22 cellular contexts compared by ENCODE assay signal in genomic region chr1:26571381-26571780, GRCh38.
"Had no signal": no experiment of that assay in that cellular context is flagged by ENCODE, and none has a peak within 500 bp of the region (broad histone marks: within the 10 kb centered on the region; RNA-seq: fewer than 3 reads in every experiment).

No MANE protein-coding gene starts in this region.

- H3K27me3 Mint-ChIP-seq: memory B cell had no signal

- ATAC-seq: gastrocnemius medialis; left lobe of liver; natural killer cell; psoas muscle; right cardiac atrium; stimulated activated effector memory CD8-positive, alpha-beta T cell treated with anti-CD3 and anti-CD28 coated beads, Interleukin-12 subunit alpha, Interleukin-12 subunit beta, amount 100 ng/mL, for 72 hours; stimulated activated naive CD8-positive, alpha-beta T cell treated with anti-CD3 and anti-CD28 coated beads, Interleukin-15, Interleukin-2, amounts not matched to agents 100 U/mL and 50 U/mL, for 24 hours had no signal

- H3K27me3 ChIP-seq: dorsolateral prefrontal cortex, gastrocnemius medialis, neutrophil, sigmoid colon, tibial nerve, upper lobe of left lung had no signal

- FAIRE-seq: colon, keratinocyte, urothelium cell line had no signal

- H3K4me3 Mint-ChIP-seq: memory B cell; natural killer cell; stimulated activated effector memory CD8-positive, alpha-beta T cell treated with anti-CD3 and anti-CD28 coated beads, Interleukin-12 subunit alpha, Interleukin-12 subunit beta, amount 100 ng/mL, for 72 hours had no signal

- H3K27ac ChIP-seq: gastrocnemius medialis, neutrophil, psoas muscle, sigmoid colon, thoracic aorta, tibial nerve, upper lobe of left lung had no signal

- H3K27ac Mint-ChIP-seq: memory B cell had no signal

- H3K36me3 ChIP-seq: gastrocnemius medialis, sigmoid colon, thoracic aorta had no signal

- DNase-seq: dorsolateral prefrontal cortex; effector CD4-positive, alpha-beta T cell; gastrocnemius medialis; head of caudate nucleus; natural killer cell; psoas muscle; right cardiac atrium; sigmoid colon; stimulated activated CD4-positive, alpha-beta T cell treated with anti-CD3 and anti-CD28 coated beads, Interleukin-2, amount 100 ng/mL, for 24 hours; stimulated activated CD4-positive, alpha-beta T cell treated with anti-CD3 and anti-CD28 coated beads, Interleukin-4, amount 100 ng/mL, for 24 hours; stimulated activated naive CD8-positive, alpha-beta T cell treated with anti-CD3 and anti-CD28 coated beads, Interleukin-15, Interleukin-2, amounts not matched to agents 100 U/mL and 50 U/mL, for 24 hours; upper lobe of left lung had no signal

- H3K9me3 Mint-ChIP-seq: memory B cell; natural killer cell; stimulated activated effector memory CD8-positive, alpha-beta T cell treated with anti-CD3 and anti-CD28 coated beads, Interleukin-12 subunit alpha, Interleukin-12 subunit beta, amount 100 ng/mL, for 72 hours had no signal

- H3K9me3 ChIP-seq: gastrocnemius medialis, neutrophil, psoas muscle, sigmoid colon, thoracic aorta, tibial nerve, upper lobe of left lung had no signal

- H3K4me1 ChIP-seq: gastrocnemius medialis, psoas muscle, sigmoid colon had no signal

- H3K4me3 ChIP-seq: dorsolateral prefrontal cortex, gastrocnemius medialis, lung, psoas muscle, sigmoid colon, thoracic aorta, tibial nerve, upper lobe of left lung had no signal
